Comparison of ENCODE assay signal across 15 cellular contexts in genomic region chr17:36524428-36524876, GRCh38. TPM values are rescaled to one million over a fixed set of nuclear protein-coding genes. Genes with fewer than 3 reads are reported as not detected.
DNase-seq lines count a peak whose midpoint lies in the region; ATAC-seq and TF ChIP-seq lines count a peak whose summit lies in the region.
"Had no signal": no experiment of that assay in that cellular context is flagged by ENCODE, and none has a peak within 500 bp of the region (broad histone marks: within the 10 kb centered on the region; RNA-seq: fewer than 3 reads in every experiment).

No MANE protein-coding gene starts in this region.

- TF ChIP-seq CTCF in CD14-positive monocyte (IDR thresholded peaks at IDR 0.05) (no peak), foreskin keratinocyte (conservative IDR thresholded peaks at IDR 0.05) (no peak)

- no peaks in the 10 kb centered on the region for H3K27me3 ChIP-seq in foreskin keratinocyte
- H3K27me3 ChIP-seq: esophagus squamous epithelium, neural progenitor cell had no signal

- H3K27ac Mint-ChIP-seq in CD14-positive monocyte = peak overlapping the region in 1 of 7 donors; percentile 15
- H3K27ac Mint-ChIP-seq in activated CD4-positive, alpha-beta memory T cell treated with anti-CD3 and anti-CD28 coated beads, Interleukin-2, amount 10 ng/mL, durations not matched to agents 7 days and 5 days = peak overlapping the region; percentile 40
- H3K27ac Mint-ChIP-seq: neural progenitor cell had no signal

- intact Hi-C loops in CD14-positive monocyte (cut with micrococcal nuclease) = no loop called here

- DNase-seq in CD14-positive monocyte (ENCODE audit: low spot score) (peak; percentile 16), EL (peak; percentile 25), foreskin keratinocyte (peak; percentile 88 to 93)
- peak; percentile 13 for DNase-seq in activated CD4-positive, alpha-beta memory T cell treated with anti-CD3 and anti-CD28 coated beads, Interleukin-2, amount 10 ng/mL, durations not matched to agents 7 days and 5 days
- DNase-seq in stimulated activated CD8-positive, alpha-beta memory T cell treated with anti-CD3 and anti-CD28 coated beads, Interleukin-4, amount 100 ng/mL, for 48 hours = no peak
- DNase-seq: amygdala, Caco-2, cortex of kidney, esophagus squamous epithelium, NCI-H1092, NCI-H2171 treated with DMSO at 0.1 percent for 48 hours had no signal

- H3K4me1 ChIP-seq in foreskin keratinocyte = peaks cover 17% of the 10 kb centered on the region
- H3K4me1 ChIP-seq: Caco-2, esophagus squamous epithelium, neural progenitor cell had no signal

- CTCF ChIA-PET in activated CD4-positive, alpha-beta memory T cell treated with anti-CD3 and anti-CD28 coated beads, Interleukin-2, amount 10 ng/mL, durations not matched to agents 7 days and 5 days (lab: Charles Lee) = interaction anchor here (2.2 kb wide), 1 partner anchor 10 kb away, joined by 8 read pairs; the partner anchor contains the start of genes MYO19 and PIGW

- H3K36me3 Mint-ChIP-seq in CD14-positive monocyte = peaks cover 51 to 80% of the 10 kb centered on the region in 2 donors
- peaks cover 64% of the 10 kb centered on the region for H3K36me3 Mint-ChIP-seq in activated CD4-positive, alpha-beta memory T cell treated with anti-CD3 and anti-CD28 coated beads, Interleukin-2, amount 10 ng/mL, durations not matched to agents 7 days and 5 days (ENCODE audit: low read depth)

- H3K27me3 Mint-ChIP-seq in CD14-positive monocyte (ENCODE audit: low read depth in 3 of 3) = peaks cover 0 to 1% (median 0%) of the 10 kb centered on the region in 3 donors
- no peaks in the 10 kb centered on the region for H3K27me3 Mint-ChIP-seq in activated CD4-positive, alpha-beta memory T cell treated with anti-CD3 and anti-CD28 coated beads, Interleukin-2, amount 10 ng/mL, durations not matched to agents 7 days and 5 days

- H3K9me3 Mint-ChIP-seq in CD14-positive monocyte = no peaks in the 10 kb centered on the region
- no peaks in the 10 kb centered on the region for H3K9me3 Mint-ChIP-seq in activated CD4-positive, alpha-beta memory T cell treated with anti-CD3 and anti-CD28 coated beads, Interleukin-2, amount 10 ng/mL, durations not matched to agents 7 days and 5 days
- H3K9me3 Mint-ChIP-seq: neural progenitor cell had no signal

- H3K27ac ChIP-seq in foreskin keratinocyte = peak overlapping the region; percentile 30
- H3K27ac ChIP-seq: esophagus squamous epithelium, neural progenitor cell had no signal

- H3K4me3 Mint-ChIP-seq in CD14-positive monocyte = no peak overlapping the region
- H3K4me3 Mint-ChIP-seq in activated CD4-positive, alpha-beta memory T cell treated with anti-CD3 and anti-CD28 coated beads, Interleukin-2, amount 10 ng/mL, durations not matched to agents 7 days and 5 days = no peak overlapping the region
- H3K4me3 Mint-ChIP-seq: neural progenitor cell had no signal

- POLR2A ChIA-PET in activated CD4-positive, alpha-beta memory T cell treated with anti-CD3 and anti-CD28 coated beads, Interleukin-2, amount 10 ng/mL, durations not matched to agents 7 days and 5 days (lab: Charles Lee) = interaction anchor here (0.8 to 2.0 kb wide), 4 partner anchors 10 to 29 kb away, joined by 3 to 14 read pairs (median 4); partner anchors contain the start of genes MYO19 and PIGW

- ATAC-seq in foreskin keratinocyte = peak; percentile 89
- ATAC-seq in HG03280 (IDR thresholded peaks at IDR 0.05; ENCODE audit: unreplicated experiment) = no peak
- no peak for ATAC-seq in HG03039 (IDR thresholded peaks at IDR 0.05; ENCODE audit: unreplicated experiment)
- ATAC-seq: sciatic nerve had no signal

- H3K4me1 Mint-ChIP-seq in CD14-positive monocyte = peaks cover 5% of the 10 kb centered on the region
- peaks cover 32% of the 10 kb centered on the region for H3K4me1 Mint-ChIP-seq in activated CD4-positive, alpha-beta memory T cell treated with anti-CD3 and anti-CD28 coated beads, Interleukin-2, amount 10 ng/mL, durations not matched to agents 7 days and 5 days
- H3K4me1 Mint-ChIP-seq: neural progenitor cell had no signal

RNA-seq across cellular contexts. Expression of gene MYO19, which starts 10.2 kb away (rescaled TPM):
- polyA plus RNA-seq in CD14-positive monocyte (1 to 10 TPM; 1.2 to 1.9 TPM), foreskin keratinocyte (54.6 and 71.7 TPM in 2 replicates)
- 10 to 100 TPM; 87.2 to 92.2 TPM for total RNA-seq in activated CD4-positive, alpha-beta memory T cell treated with anti-CD3 and anti-CD28 coated beads, Interleukin-2, amount 10 ng/mL, durations not matched to agents 7 days and 5 days
- total RNA-seq in foreskin keratinocyte = 93.8 and 110 TPM in 2 replicates

RNA-seq across cellular contexts. Expression of gene PIGW, which starts 10.3 kb away (rescaled TPM):
- polyA plus RNA-seq in CD14-positive monocyte (1 to 10 TPM; 3.1 to 5.9 TPM), foreskin keratinocyte (7.3 and 10.2 TPM in 2 replicates)
- 1 to 10 TPM; 6.4 to 6.9 TPM for total RNA-seq in activated CD4-positive, alpha-beta memory T cell treated with anti-CD3 and anti-CD28 coated beads, Interleukin-2, amount 10 ng/mL, durations not matched to agents 7 days and 5 days
- total RNA-seq in foreskin keratinocyte = 13.5 and 16.8 TPM in 2 replicates

RNA-seq across cellular contexts. Expression of gene GGNBP2, which starts 20.3 kb away (rescaled TPM):
- polyA plus RNA-seq in CD14-positive monocyte = 10 to 100 TPM; 22.3 to 31.5 TPM
- total RNA-seq in activated CD4-positive, alpha-beta memory T cell treated with anti-CD3 and anti-CD28 coated beads, Interleukin-2, amount 10 ng/mL, durations not matched to agents 7 days and 5 days = 100 to 1,000 TPM in 1 of 2 experiments, 10 to 100 TPM in 1; 94.0 to 106 TPM
- 49.9 and 55.1 TPM in 2 replicates for total RNA-seq in foreskin keratinocyte
- polyA plus RNA-seq in foreskin keratinocyte = 34.6 and 35.2 TPM in 2 replicates

RNA-seq across cellular contexts. Expression of gene ZNHIT3, which starts 38.0 kb away (rescaled TPM):
- polyA plus RNA-seq in CD14-positive monocyte = 10 to 100 TPM; 63.5 to 70.4 TPM
- 10 to 100 TPM; 38.1 to 38.9 TPM for total RNA-seq in activated CD4-positive, alpha-beta memory T cell treated with anti-CD3 and anti-CD28 coated beads, Interleukin-2, amount 10 ng/mL, durations not matched to agents 7 days and 5 days
- total RNA-seq in foreskin keratinocyte = 44.8 and 46.9 TPM in 2 replicates
- 53.5 and 58.7 TPM in 2 replicates for polyA plus RNA-seq in foreskin keratinocyte
